In the genomic region with DNA sequence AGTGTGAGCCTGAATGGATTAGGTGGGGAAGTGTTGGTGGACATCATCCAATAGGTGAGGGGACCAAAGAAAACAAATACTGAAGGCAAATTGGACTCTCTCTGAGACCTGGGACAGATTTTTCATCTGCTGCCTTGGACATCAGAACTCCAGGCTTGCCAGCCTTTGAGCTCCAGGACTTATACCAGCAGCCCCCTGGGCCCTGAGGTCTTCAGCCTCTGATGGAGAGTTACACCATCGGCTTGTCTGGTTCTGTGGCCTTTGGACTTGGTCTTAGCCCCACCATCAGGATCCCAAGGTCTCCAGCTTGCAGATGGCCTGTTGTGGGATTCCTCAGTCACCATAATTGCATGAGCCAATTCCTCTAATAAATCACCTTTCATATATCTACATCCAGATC, we compare ENCODE assay signal across 35 cellular contexts.
DNase-seq lines count a peak whose midpoint lies in the region; ATAC-seq, FAIRE-seq and TF ChIP-seq lines count a peak whose summit lies in the region.
"Had no signal": no experiment of that assay in that cellular context is flagged by ENCODE, and none has a peak within 500 bp of the region (broad histone marks: within the 10 kb centered on the region; RNA-seq: fewer than 3 reads in every experiment).

No MANE protein-coding gene starts in this region.

- ATAC-seq in HG03442 (IDR thresholded peaks at IDR 0.05; ENCODE audit: unreplicated experiment) (no peak), GM18511 (IDR thresholded peaks at IDR 0.05; ENCODE audit: unreplicated experiment) (no peak)
- ATAC-seq: A549; CD8-positive, alpha-beta T cell had no signal

- H3K27me3 Mint-ChIP-seq in neural progenitor cell (ENCODE audit: insufficient read depth, low read depth) = peaks cover 2% of the 10 kb centered on the region

- no peak overlapping the region for H2AFZ ChIP-seq in neural progenitor cell (replicated peaks)

- no peaks in the 10 kb centered on the region for H3K9me3 ChIP-seq in neural progenitor cell (ENCODE audit: low read depth)
- H3K9me3 ChIP-seq: A549; BE2C; BLaER1; BLaER1 treated with 17β-estradiol and CSF1 and Interleukin-3, amounts not matched to agents 10 nM and 100 nM; Caco-2 had no signal

- no peaks in the 10 kb centered on the region for H3K36me3 ChIP-seq in neural progenitor cell
- H3K36me3 ChIP-seq: BE2C; BLaER1; BLaER1 treated with 17β-estradiol and CSF1 and Interleukin-3, amounts not matched to agents 10 nM and 100 nM had no signal

- H3K9me3 Mint-ChIP-seq in neural progenitor cell = no peaks in the 10 kb centered on the region
- H3K9me3 Mint-ChIP-seq: CD4-positive, alpha-beta memory T cell; CD4-positive, alpha-beta T cell; CD8-positive, alpha-beta T cell had no signal

- peak; percentile 48 for FAIRE-seq in urothelium cell line (lab: Jason Lieb, UNC)
- FAIRE-seq: A204.1, A549, D721Med had no signal

- no peaks in the 10 kb centered on the region for H3K79me2 ChIP-seq in neural progenitor cell (ENCODE audit: low read depth)

- no peaks in the 10 kb centered on the region for H3K27me3 ChIP-seq in neural progenitor cell
- H3K27me3 ChIP-seq: BE2C; BLaER1; BLaER1 treated with 17β-estradiol and CSF1 and Interleukin-3, amounts not matched to agents 10 nM and 100 nM had no signal

- no peak overlapping the region for H3K27ac Mint-ChIP-seq in neural progenitor cell
- H3K27ac Mint-ChIP-seq: B cell; CD14-positive monocyte; CD4-positive, alpha-beta memory T cell; CD4-positive, alpha-beta T cell; CD4-positive, CD25-positive, alpha-beta regulatory T cell; CD8-positive, alpha-beta memory T cell; CD8-positive, alpha-beta T cell had no signal

- no peak overlapping the region for H3K4me2 ChIP-seq in neural progenitor cell
- H3K4me2 ChIP-seq: A549; BLaER1; BLaER1 treated with 17β-estradiol and CSF1 and Interleukin-3, amounts not matched to agents 10 nM and 100 nM had no signal

- H3K4me3 ChIP-seq in neural progenitor cell = no peak overlapping the region
- H3K4me3 ChIP-seq: A549; BLaER1; BLaER1 treated with 17β-estradiol and CSF1 and Interleukin-3, amounts not matched to agents 10 nM and 100 nM had no signal

- no peaks in the 10 kb centered on the region for H4K20me1 ChIP-seq in neural progenitor cell (ENCODE audit: low read depth)
- H4K20me1 ChIP-seq: BLaER1; BLaER1 treated with 17β-estradiol and CSF1 and Interleukin-3, amounts not matched to agents 10 nM and 100 nM had no signal

- DNase-seq in neural progenitor cell (ENCODE audit: low spot score) = no peak
- DNase-seq in posterior vena cava (ENCODE audit: low spot score) = peak; percentile 60
- DNase-seq in urothelium cell line (ENCODE audit: low spot score) = no peak
- no peak for DNase-seq in GM19240 (ENCODE audit: insufficient read length, low spot score)
- DNase-seq: 8988T; ACHN; AML-193; BE2C; C1 segment of cervical spinal cord; Caco-2; Calu3; CD4-positive, alpha-beta memory T cell; CD4-positive, alpha-beta T cell; CD4-positive, CD25-positive, alpha-beta regulatory T cell; CD8-positive, alpha-beta memory T cell; CD8-positive, alpha-beta T cell; COR-L47; DMS 273 treated with DMSO at 0.1 percent for 48 hours; DMS153; DMS53; DMS79; DMS79 treated with DMSO at 0.1 percent for 48 hours; DND-41; EL had no signal

- peak overlapping the region; percentile 36 for H3K4me3 Mint-ChIP-seq in neural progenitor cell
- H3K4me3 Mint-ChIP-seq: B cell; CD14-positive monocyte; CD4-positive, alpha-beta memory T cell; CD4-positive, alpha-beta T cell; CD4-positive, CD25-positive, alpha-beta regulatory T cell; CD8-positive, alpha-beta memory T cell; CD8-positive, alpha-beta T cell had no signal

- H3K27ac ChIP-seq in neural progenitor cell = no peak overlapping the region
- H3K27ac ChIP-seq: 22Rv1; A549; BLaER1; BLaER1 treated with 17β-estradiol and CSF1 and Interleukin-3, amounts not matched to agents 10 nM and 100 nM; C4-2B had no signal

- H3K9ac ChIP-seq in neural progenitor cell = no peak overlapping the region
- H3K9ac ChIP-seq: BLaER1; BLaER1 treated with 17β-estradiol and CSF1 and Interleukin-3, amounts not matched to agents 10 nM and 100 nM had no signal

- intact Hi-C loops in posterior vena cava (cut with DNase I) = no loop called here

- no peaks in the 10 kb centered on the region for H3F3A ChIP-seq in neural progenitor cell (ENCODE audit: low read depth)

- H3K4me1 Mint-ChIP-seq in neural progenitor cell = no peaks in the 10 kb centered on the region
- H3K4me1 Mint-ChIP-seq: B cell; CD14-positive monocyte; CD4-positive, alpha-beta memory T cell; CD4-positive, CD25-positive, alpha-beta regulatory T cell; CD8-positive, alpha-beta memory T cell had no signal

- TF ChIP-seq CTCF in neural progenitor cell (IDR thresholded peaks at IDR 0.05) = no peak

- no peaks in the 10 kb centered on the region for H3K4me1 ChIP-seq in neural progenitor cell
- H3K4me1 ChIP-seq: A549; BE2C; BLaER1; BLaER1 treated with 17β-estradiol and CSF1 and Interleukin-3, amounts not matched to agents 10 nM and 100 nM; Caco-2 had no signal

- H3K36me3 Mint-ChIP-seq in neural progenitor cell = no peaks in the 10 kb centered on the region
- H3K36me3 Mint-ChIP-seq: CD14-positive monocyte; CD4-positive, alpha-beta memory T cell; CD4-positive, CD25-positive, alpha-beta regulatory T cell; CD8-positive, alpha-beta memory T cell; CD8-positive, alpha-beta T cell had no signal
